ENCODE assay signal across 1 cellular context in the genomic region with DNA sequence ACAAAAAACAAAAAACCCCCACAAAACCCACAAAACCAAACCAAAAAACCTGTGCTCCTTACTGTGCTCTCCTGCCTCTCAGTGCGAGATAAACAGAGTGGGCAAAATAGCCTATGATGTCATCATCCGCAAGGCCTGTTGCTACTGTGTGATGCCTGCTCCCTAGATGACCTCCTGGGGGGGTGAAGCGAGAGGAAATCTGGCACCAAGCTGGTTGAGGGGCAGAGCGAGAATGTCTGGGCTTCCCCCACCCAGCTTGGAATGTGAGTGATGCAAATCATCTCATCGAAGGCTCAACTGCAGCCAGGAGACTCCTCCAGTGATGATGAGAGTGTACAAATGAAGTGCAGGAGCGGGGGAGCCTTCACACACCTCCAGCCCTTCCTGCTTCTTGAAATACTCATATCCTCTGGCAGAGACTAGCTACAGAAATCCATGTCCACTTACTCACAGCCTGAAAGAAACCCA.
TF ChIP-seq lines count a peak whose summit lies in the region.

No MANE protein-coding gene starts in this region.

TF ChIP-seq in SK-N-SH treated with all-trans-retinoic acid at 6 μM for 48 hours, 23 proteins besides CTCF, POLR2A, EP300 and RAD21 (continued from another document):
- TF ChIP-seq, protein P1, sequence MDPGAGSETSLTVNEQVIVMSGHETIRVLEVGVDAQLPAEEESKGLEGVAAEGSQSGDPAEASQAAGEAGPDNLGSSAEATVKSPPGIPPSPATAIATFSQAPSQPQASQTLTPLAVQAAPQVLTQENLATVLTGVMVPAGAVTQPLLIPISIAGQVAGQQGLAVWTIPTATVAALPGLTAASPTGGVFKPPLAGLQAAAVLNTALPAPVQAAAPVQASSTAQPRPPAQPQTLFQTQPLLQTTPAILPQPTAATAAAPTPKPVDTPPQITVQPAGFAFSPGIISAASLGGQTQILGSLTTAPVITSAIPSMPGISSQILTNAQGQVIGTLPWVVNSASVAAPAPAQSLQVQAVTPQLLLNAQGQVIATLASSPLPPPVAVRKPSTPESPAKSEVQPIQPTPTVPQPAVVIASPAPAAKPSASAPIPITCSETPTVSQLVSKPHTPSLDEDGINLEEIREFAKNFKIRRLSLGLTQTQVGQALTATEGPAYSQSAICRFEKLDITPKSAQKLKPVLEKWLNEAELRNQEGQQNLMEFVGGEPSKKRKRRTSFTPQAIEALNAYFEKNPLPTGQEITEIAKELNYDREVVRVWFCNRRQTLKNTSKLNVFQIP (CRISPR knock-in tag; IDR thresholded peaks at IDR 0.05; ENCODE audit: borderline replicate concordance, low read depth) = no peak
- TF ChIP-seq TOX (CRISPR knock-in tag; IDR thresholded peaks at IDR 0.05; ENCODE audit: borderline replicate concordance) (no peak), SNAI2 (CRISPR knock-in tag; IDR thresholded peaks at IDR 0.05) (0 out of 2 replicates have a peak, but pooled peaks have one; percentile 31), ZNF565 (CRISPR knock-in tag; conservative IDR thresholded peaks at IDR 0.05; ENCODE audit: low read depth) (no peak), RARB (CRISPR knock-in tag; IDR thresholded peaks at IDR 0.05) (no peak)
- TF ChIP-seq, protein P2, sequence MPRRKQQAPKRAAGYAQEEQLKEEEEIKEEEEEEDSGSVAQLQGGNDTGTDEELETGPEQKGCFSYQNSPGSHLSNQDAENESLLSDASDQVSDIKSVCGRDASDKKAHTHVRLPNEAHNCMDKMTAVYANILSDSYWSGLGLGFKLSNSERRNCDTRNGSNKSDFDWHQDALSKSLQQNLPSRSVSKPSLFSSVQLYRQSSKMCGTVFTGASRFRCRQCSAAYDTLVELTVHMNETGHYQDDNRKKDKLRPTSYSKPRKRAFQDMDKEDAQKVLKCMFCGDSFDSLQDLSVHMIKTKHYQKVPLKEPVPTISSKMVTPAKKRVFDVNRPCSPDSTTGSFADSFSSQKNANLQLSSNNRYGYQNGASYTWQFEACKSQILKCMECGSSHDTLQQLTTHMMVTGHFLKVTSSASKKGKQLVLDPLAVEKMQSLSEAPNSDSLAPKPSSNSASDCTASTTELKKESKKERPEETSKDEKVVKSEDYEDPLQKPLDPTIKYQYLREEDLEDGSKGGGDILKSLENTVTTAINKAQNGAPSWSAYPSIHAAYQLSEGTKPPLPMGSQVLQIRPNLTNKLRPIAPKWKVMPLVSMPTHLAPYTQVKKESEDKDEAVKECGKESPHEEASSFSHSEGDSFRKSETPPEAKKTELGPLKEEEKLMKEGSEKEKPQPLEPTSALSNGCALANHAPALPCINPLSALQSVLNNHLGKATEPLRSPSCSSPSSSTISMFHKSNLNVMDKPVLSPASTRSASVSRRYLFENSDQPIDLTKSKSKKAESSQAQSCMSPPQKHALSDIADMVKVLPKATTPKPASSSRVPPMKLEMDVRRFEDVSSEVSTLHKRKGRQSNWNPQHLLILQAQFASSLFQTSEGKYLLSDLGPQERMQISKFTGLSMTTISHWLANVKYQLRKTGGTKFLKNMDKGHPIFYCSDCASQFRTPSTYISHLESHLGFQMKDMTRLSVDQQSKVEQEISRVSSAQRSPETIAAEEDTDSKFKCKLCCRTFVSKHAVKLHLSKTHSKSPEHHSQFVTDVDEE (CRISPR knock-in tag; IDR thresholded peaks at IDR 0.05) = no peak
